In genomic region chr22:21985214-21985613, GRCh38 we compare ENCODE assay signal across 1 cellular context.
A peak's percentile ranks its signal among the peaks of the same experiment; 100 is the strongest.
TF ChIP-seq lines count a peak whose summit lies in the region.

No MANE protein-coding gene starts in this region.

TF ChIP-seq in H1, 55 proteins besides CTCF, POLR2A, EP300 and RAD21:
- TF ChIP-seq NRF1 (IDR thresholded peaks at IDR 0.05; ENCODE audit: low read depth, low read length) (no peak), EZH2 (IDR thresholded peaks at IDR 0.05; ENCODE audit: low read depth, low read length, severe bottlenecking) (peak; percentile 33), PHF8 (conservative IDR thresholded peaks at IDR 0.05; ENCODE audit: low read depth, low read length) (no peak)
